Comparison of ENCODE assay signal across 2 cellular contexts in the genomic region with DNA sequence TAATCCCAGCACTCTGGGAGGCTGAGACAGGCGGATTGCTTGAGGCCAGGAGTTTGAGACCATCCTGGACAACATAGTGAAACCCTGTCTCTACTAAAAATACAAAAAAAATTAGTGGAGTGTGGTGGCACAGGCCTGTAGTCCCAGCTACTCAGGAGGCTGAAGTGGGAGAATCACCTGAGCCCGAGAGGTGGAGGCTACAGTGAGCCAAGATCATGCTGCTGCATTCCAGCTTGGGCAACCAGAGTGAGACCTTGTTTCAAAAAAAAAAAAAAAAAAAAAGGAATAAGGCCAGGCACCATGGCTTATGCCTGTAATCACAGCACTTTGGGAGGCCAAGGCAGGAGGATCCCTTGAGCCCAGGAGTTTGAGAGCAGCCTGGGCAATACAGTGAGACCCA.
A peak's percentile ranks its signal among the peaks of the same experiment; 100 is the strongest.
TF ChIP-seq lines count a peak whose summit lies in the region.

No MANE protein-coding gene starts in this region.

TF ChIP-seq in H1, 55 proteins besides CTCF, POLR2A, EP300 and RAD21:
- TF ChIP-seq POLR2AphosphoS5 (IDR thresholded peaks at IDR 0.05; ENCODE audit: low read depth, low read length), result 0 out of 2 replicates have a peak, but pooled peaks have one; percentile 4

TF ChIP-seq in HepG2, 621 proteins besides CTCF, POLR2A, EP300 and RAD21:
- TF ChIP-seq POLR2G (IDR thresholded peaks at IDR 0.05; ENCODE audit: low read depth, low read length) (0 out of 2 replicates have a peak, but pooled peaks have one; percentile 22), AGO2 (optimal IDR thresholded peaks at IDR 0.05; ENCODE audit: low read depth, low read length) (peak; percentile 1), ZNF121 (CRISPR knock-in tag; IDR thresholded peaks at IDR 0.05) (peak; percentile 74), RBM22 (optimal IDR thresholded peaks at IDR 0.05; ENCODE audit: low read length) (peak; percentile 7)
- TF ChIP-seq, protein P1, sequence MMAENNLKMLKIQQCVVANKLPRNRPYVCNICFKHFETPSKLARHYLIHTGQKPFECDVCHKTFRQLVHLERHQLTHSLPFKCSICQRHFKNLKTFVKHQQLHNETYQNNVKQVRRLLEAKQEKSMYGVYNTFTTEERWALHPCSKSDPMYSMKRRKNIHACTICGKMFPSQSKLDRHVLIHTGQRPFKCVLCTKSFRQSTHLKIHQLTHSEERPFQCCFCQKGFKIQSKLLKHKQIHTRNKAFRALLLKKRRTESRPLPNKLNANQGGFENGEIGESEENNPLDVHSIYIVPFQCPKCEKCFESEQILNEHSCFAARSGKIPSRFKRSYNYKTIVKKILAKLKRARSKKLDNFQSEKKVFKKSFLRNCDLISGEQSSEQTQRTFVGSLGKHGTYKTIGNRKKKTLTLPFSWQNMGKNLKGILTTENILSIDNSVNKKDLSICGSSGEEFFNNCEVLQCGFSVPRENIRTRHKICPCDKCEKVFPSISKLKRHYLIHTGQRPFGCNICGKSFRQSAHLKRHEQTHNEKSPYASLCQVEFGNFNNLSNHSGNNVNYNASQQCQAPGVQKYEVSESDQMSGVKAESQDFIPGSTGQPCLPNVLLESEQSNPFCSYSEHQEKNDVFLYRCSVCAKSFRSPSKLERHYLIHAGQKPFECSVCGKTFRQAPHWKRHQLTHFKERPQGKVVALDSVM (CRISPR knock-in tag; IDR thresholded peaks at IDR 0.05), result peak; percentile 66; the same call in 1 of the 2 replicates
